In genomic region chr1:243505986-243506689, GRCh38 we compare ENCODE assay signal across 11 cellular contexts.
DNase-seq lines count a peak whose midpoint lies in the region; ATAC-seq and TF ChIP-seq lines count a peak whose summit lies in the region.
"Had no signal": no experiment of that assay in that cellular context is flagged by ENCODE, and none has a peak within 500 bp of the region (broad histone marks: within the 10 kb centered on the region; RNA-seq: fewer than 3 reads in every experiment).

No MANE protein-coding gene starts in this region.

- peaks cover 18% of the 10 kb centered on the region for H3K36me3 Mint-ChIP-seq in endothelial cell (ENCODE audit: low read depth, unreplicated experiment)

- H3K4me1 ChIP-seq in right atrium auricular region (no peaks in the 10 kb centered on the region), upper lobe of right lung (no peaks in the 10 kb centered on the region)

- TF ChIP-seq CTCF in right atrium auricular region (IDR thresholded peaks at IDR 0.05) (no peak), endothelial cell (IDR thresholded peaks at IDR 0.05; ENCODE audit: unreplicated experiment) (no peak), upper lobe of right lung (IDR thresholded peaks at IDR 0.05) (no peak)

- intact Hi-C loops in Right ventricle myocardium inferior (cut with DNase I), result no loop called here
- intact Hi-C loops in upper lobe of right lung (cut with DNase I), result no loop called here

- no peak overlapping the region for H3K4me3 Mint-ChIP-seq in endothelial cell (ENCODE audit: unreplicated experiment)

- H3K27me3 ChIP-seq in right atrium auricular region, result no peaks in the 10 kb centered on the region
- H3K27me3 ChIP-seq in upper lobe of right lung, result no peaks in the 10 kb centered on the region

- peak; percentile 57 for ATAC-seq in Right ventricle myocardium inferior
- ATAC-seq in HG03139 (IDR thresholded peaks at IDR 0.05; ENCODE audit: unreplicated experiment), result peak; percentile 55
- peak; percentile 15 for ATAC-seq in upper lobe of right lung
- ATAC-seq: Panc1 had no signal

- H3K27ac ChIP-seq in right atrium auricular region (no peak overlapping the region), upper lobe of right lung (no peak overlapping the region)

- H3K9me3 ChIP-seq in right atrium auricular region, result no peaks in the 10 kb centered on the region
- no peaks in the 10 kb centered on the region for H3K9me3 ChIP-seq in upper lobe of right lung

- H3K4me3 ChIP-seq in right atrium auricular region, result no peak overlapping the region
- no peak overlapping the region for H3K4me3 ChIP-seq in upper lobe of right lung
- H3K4me3 ChIP-seq: lung had no signal

- peaks cover 5% of the 10 kb centered on the region for H3K27me3 Mint-ChIP-seq in endothelial cell (ENCODE audit: unreplicated experiment)

- H3K36me3 ChIP-seq in right atrium auricular region, result peaks cover 18% of the 10 kb centered on the region
- H3K36me3 ChIP-seq in upper lobe of right lung, result peaks cover 20% of the 10 kb centered on the region

- peak overlapping the region; percentile 81 for H3K27ac Mint-ChIP-seq in endothelial cell (ENCODE audit: unreplicated experiment)

- DNase-seq in Right ventricle myocardium inferior (ENCODE audit: missing footprints), result no peak
- DNase-seq in right atrium auricular region (ENCODE audit: low spot score), result no peak
- no peak for DNase-seq in endothelial cell (ENCODE audit: low spot score)
- DNase-seq in upper lobe of right lung, result no peak
- no peak for DNase-seq in DMS153 (lab: John Stamatoyannopoulos, UW)
- no peak for DNase-seq in activated CD8-positive, alpha-beta memory T cell treated with anti-CD3 and anti-CD28 coated beads for 24 hours
- no peak for DNase-seq in NCI-H187 (lab: John Stamatoyannopoulos, UW)
- DNase-seq: stimulated activated CD4-positive, alpha-beta T cell treated with anti-CD3 and anti-CD28 coated beads, Interleukin-1b, Interleukin-23, amount 100 ng/mL, for 48 hours had no signal

- no peaks in the 10 kb centered on the region for H3K9me3 Mint-ChIP-seq in endothelial cell (ENCODE audit: unreplicated experiment)

- H3K4me1 Mint-ChIP-seq in endothelial cell (ENCODE audit: unreplicated experiment), result peaks cover 35% of the 10 kb centered on the region
